20 cellular contexts compared by ENCODE assay signal in the genomic region with DNA sequence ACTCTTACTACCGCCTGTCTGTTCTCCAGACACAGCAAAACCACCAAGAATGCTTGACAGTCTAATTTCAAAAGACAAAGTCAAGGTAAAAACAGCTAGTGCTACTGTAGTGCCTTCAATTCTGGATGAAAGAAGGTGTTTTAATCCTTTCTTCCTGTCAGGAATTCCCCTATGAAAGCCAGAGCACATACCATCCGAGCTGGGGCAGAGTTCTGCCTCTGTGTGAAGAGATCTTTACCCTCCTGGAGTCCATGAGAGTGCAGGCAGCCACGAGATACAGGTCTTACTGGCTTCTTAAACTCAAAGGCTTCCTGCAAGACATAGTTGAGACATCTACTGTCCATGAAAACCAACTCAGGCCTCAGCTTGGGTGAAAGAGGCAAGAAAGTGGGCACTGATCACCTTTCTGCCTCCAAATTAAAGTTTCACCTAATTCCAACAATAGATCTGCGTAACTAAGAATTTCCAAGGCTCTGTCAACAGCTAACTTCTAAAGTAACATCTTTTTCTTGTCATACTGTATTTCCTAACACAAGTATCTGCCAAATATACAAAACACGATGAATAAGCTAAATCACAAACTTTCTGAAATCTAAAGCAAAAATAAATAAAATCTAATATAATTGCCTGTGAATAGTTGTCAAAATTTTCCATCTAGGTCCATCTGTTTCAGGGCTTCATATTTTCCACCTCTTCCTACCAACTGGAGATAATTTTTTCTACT. TPM values are rescaled to one million over a fixed set of nuclear protein-coding genes. Genes with fewer than 3 reads are reported as not detected.
DNase-seq lines count a peak whose midpoint lies in the region; ATAC-seq and TF ChIP-seq lines count a peak whose summit lies in the region.
"Had no signal": no experiment of that assay in that cellular context is flagged by ENCODE, and none has a peak within 500 bp of the region (broad histone marks: within the 10 kb centered on the region; RNA-seq: fewer than 3 reads in every experiment).

No MANE protein-coding gene starts in this region.

- intact Hi-C loops in MCF 10A (cut with micrococcal nuclease) (no loop called here), breast epithelium (cut with DNase I; ENCODE audit: low total_unique reads) (no loop called here), sigmoid colon (cut with DNase I) (no loop called here)

- no TSS peak for BruUV-seq in MCF 10A (replicated peaks; lab: Mats Ljungman, UMichigan)

- H3K9me3 ChIP-seq in breast epithelium (no peaks in the 10 kb centered on the region), sigmoid colon (no peaks in the 10 kb centered on the region)
- H3K9me3 ChIP-seq: HAP-1, SJCRH30 had no signal

- H3K4me1 Mint-ChIP-seq in MCF 10A (ENCODE audit: insufficient read depth, unreplicated experiment) = no peaks in the 10 kb centered on the region

- CTCF ChIA-PET in MCF 10A (lab: Yijun Ruan, JAX) = interaction anchor here (1.0 kb wide), 1 partner anchor 21 kb away, joined by 4 read pairs; no protein-coding TSS in a partner anchor

- ATAC-seq in GM18858 (IDR thresholded peaks at IDR 0.05; ENCODE audit: unreplicated experiment) = no peak
- ATAC-seq: PC-3 had no signal

- peak overlapping the region; percentile 35 for H3K27ac Mint-ChIP-seq in MCF 10A (ENCODE audit: low read depth, unreplicated experiment)

- H3K4me1 ChIP-seq in breast epithelium (no peaks in the 10 kb centered on the region), sigmoid colon (no peaks in the 10 kb centered on the region)
- H3K4me1 ChIP-seq: SJCRH30 had no signal

- TF ChIP-seq CTCF in MCF 10A (IDR thresholded peaks at IDR 0.05; ENCODE audit: unreplicated experiment) (no peak), breast epithelium (IDR thresholded peaks at IDR 0.05) (no peak), sigmoid colon (IDR thresholded peaks at IDR 0.05) (no peak)

- WGBS in sigmoid colon, 2 donors = 87% methylated on average over 5 of the region's 5 CpGs

- TF ChIP-seq EP300 in sigmoid colon (IDR thresholded peaks at IDR 0.05) = no peak

- H3K27me3 Mint-ChIP-seq in MCF 10A (ENCODE audit: insufficient read depth, unreplicated experiment) = no peaks in the 10 kb centered on the region

- H3K4me3 Mint-ChIP-seq in MCF 10A (ENCODE audit: unreplicated experiment) = no peak overlapping the region

- no peaks in the 10 kb centered on the region for H3K9me3 Mint-ChIP-seq in MCF 10A (ENCODE audit: unreplicated experiment)

- no peak overlapping the region for H3K4me3 ChIP-seq in breast epithelium
- no peak overlapping the region for H3K4me3 ChIP-seq in sigmoid colon
- H3K4me3 ChIP-seq: HAP-1, SJCRH30 had no signal

- H3K36me3 ChIP-seq in breast epithelium (no peaks in the 10 kb centered on the region), sigmoid colon (no peaks in the 10 kb centered on the region)

- DNase-seq in MCF 10A (ENCODE audit: unreplicated experiment) (no peak), breast epithelium (ENCODE audit: low spot score in 2 of 2) (no peak), astrocyte of the hippocampus (ENCODE audit: low read depth, low spot score) (peak; percentile 15), kidney tubule cell (ENCODE audit: low spot score) (peak; percentile 19), HK-2 (ENCODE audit: unreplicated experiment) (no peak), sigmoid colon (no peak), SIG-M5 (lab: John Stamatoyannopoulos, UW) (no peak)
- DNase-seq: C1 segment of cervical spinal cord, GDM1, NCI-H1436 treated with DMSO at 0.1 percent for 48 hours, NCI-H2029 treated with DMSO at 0.1 percent for 48 hours, NCI-H2171 treated with DMSO at 0.1 percent for 48 hours, NCI-H748 treated with DMSO at 0.1 percent for 48 hours, PC-3, SJCRH30 had no signal

- POLR2A ChIA-PET in MCF 10A (lab: Yijun Ruan, JAX) = no interaction called here

- H3K27me3 ChIP-seq in breast epithelium = no peaks in the 10 kb centered on the region
- no peaks in the 10 kb centered on the region for H3K27me3 ChIP-seq in sigmoid colon
- H3K27me3 ChIP-seq: SJCRH30 had no signal

- peaks cover 53% of the 10 kb centered on the region for H3K36me3 Mint-ChIP-seq in MCF 10A (ENCODE audit: insufficient read depth, unreplicated experiment)

- no peak overlapping the region for H3K27ac ChIP-seq in breast epithelium
- H3K27ac ChIP-seq in sigmoid colon = no peak overlapping the region
- H3K27ac ChIP-seq: RWPE1, SJCRH30 had no signal

- TF ChIP-seq POLR2A in breast epithelium (IDR thresholded peaks at IDR 0.05) (no peak), sigmoid colon (IDR thresholded peaks at IDR 0.05) (no peak)

RNA-seq across cellular contexts. Expression of gene CDC25A, which starts 7.5 kb away (rescaled TPM):
- total RNA-seq in MCF 10A (2022) (7.3 and 8.6 TPM in 2 replicates), breast epithelium (1 to 10 TPM in 2 of 3 donors, under 1 TPM in 1; 0.80 to 2.6 (median 1.3) TPM), sigmoid colon (1 to 10 TPM in 1 of 4 donors, under 1 TPM in 2, not detected in 1; 0.27 to 3.9 (median 0.28) TPM)
- polyA plus RNA-seq in sigmoid colon = 1 to 10 TPM; 1.2 to 8.1 (median 3.9) TPM

RNA-seq across cellular contexts. Expression of gene CAMP, which starts 42.6 kb away (rescaled TPM):
- total RNA-seq in MCF 10A (2022) (0.72 and 2.4 TPM in 2 replicates), breast epithelium (1 to 10 TPM in 1 of 3 donors, not detected in 2; 2.9 TPM), sigmoid colon (1 to 10 TPM in 1 of 4 donors, not detected in 3; 1.1 TPM)
- 1 to 10 TPM in 1 of 3 donors, not detected in 2; 1.2 TPM for polyA plus RNA-seq in sigmoid colon
- total RNA-seq: HT1080, NCI-H460, PC-3 had no signal

Comparison
In these comparisons a context has a peak if more than half of its experiments do, and no peak if none do; other contexts are left out.
1. DNase-seq: peak in astrocyte of the hippocampus (single experiment) and kidney tubule cell (single experiment); none in MCF 10A (single experiment), breast epithelium (0 of 2), HK-2 (single experiment), sigmoid colon (single experiment) and SIG-M5 (single experiment).